ENCODE assay signal across 9 cellular contexts in the genomic region with DNA sequence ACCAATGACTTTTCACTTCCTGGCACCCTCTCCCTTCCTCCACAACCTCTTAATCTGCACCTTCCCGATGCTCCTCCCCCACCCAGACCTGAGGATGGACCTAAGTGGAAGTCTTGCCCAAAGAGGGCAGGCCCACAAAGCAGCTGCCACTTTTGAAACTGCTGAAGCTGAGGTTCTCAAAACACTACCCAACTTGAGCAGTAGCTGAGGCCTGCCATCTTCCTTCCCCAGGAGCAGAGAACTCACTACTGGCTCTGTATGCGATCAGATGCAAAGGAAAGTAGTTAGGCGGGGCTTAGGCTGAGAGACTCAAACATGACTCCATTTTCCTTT. TPM values are rescaled to one million over a fixed set of nuclear protein-coding genes. Genes with fewer than 3 reads are reported as not detected.
DNase-seq lines count a peak whose midpoint lies in the region; ATAC-seq and TF ChIP-seq lines count a peak whose summit lies in the region.
"Had no signal": no experiment of that assay in that cellular context is flagged by ENCODE, and none has a peak within 500 bp of the region (broad histone marks: within the 10 kb centered on the region; RNA-seq: fewer than 3 reads in every experiment).

No MANE protein-coding gene starts in this region.

- CTCF ChIA-PET in CD8-positive, alpha-beta memory T cell (lab: Charles Lee): interaction anchor here (0.9 to 1.5 kb wide), 3 partner anchors 13 to 97 kb away, joined by 3 to 6 read pairs (median 4); no protein-coding TSS in a partner anchor

- no peak overlapping the region for H3K27ac Mint-ChIP-seq in CD8-positive, alpha-beta memory T cell

- no peaks in the 10 kb centered on the region for H3K9me2 ChIP-seq in Karpas-422 (replicated peaks; ENCODE audit: insufficient read depth, low read length)

- no peaks in the 10 kb centered on the region for H3K9me3 ChIP-seq in CD8-positive, alpha-beta memory T cell (ENCODE audit: low read length)
- no peaks in the 10 kb centered on the region for H3K9me3 ChIP-seq in Karpas-422 (ENCODE audit: low read length)
- no peaks in the 10 kb centered on the region for H3K9me3 ChIP-seq in osteoblast (ENCODE audit: low read depth, low read length)

- H2AFZ ChIP-seq in Karpas-422 (ENCODE audit: low read length): no peak overlapping the region
- H2AFZ ChIP-seq in osteoblast (ENCODE audit: low read length): no peak overlapping the region

- H3K79me2 ChIP-seq in Karpas-422 (ENCODE audit: low read length): peaks cover 57% of the 10 kb centered on the region
- peaks cover 62% of the 10 kb centered on the region for H3K79me2 ChIP-seq in osteoblast (ENCODE audit: insufficient read depth, low read length)

- H3K27me3 ChIP-seq in CD8-positive, alpha-beta memory T cell (ENCODE audit: insufficient read depth, low read length, poor library complexity, severe bottlenecking): no peaks in the 10 kb centered on the region
- no peaks in the 10 kb centered on the region for H3K27me3 ChIP-seq in Karpas-422 (ENCODE audit: low read length)
- no peaks in the 10 kb centered on the region for H3K27me3 ChIP-seq in dorsolateral prefrontal cortex
- H3K27me3 ChIP-seq in osteoblast (ENCODE audit: insufficient read depth, low read length): no peaks in the 10 kb centered on the region

- H3K36me3 ChIP-seq in CD8-positive, alpha-beta memory T cell (ENCODE audit: insufficient read depth, low read length): peaks cover 8% of the 10 kb centered on the region
- peaks cover 5% of the 10 kb centered on the region; the same call in 1 of the 2 replicates for H3K36me3 ChIP-seq in Karpas-422 (ENCODE audit: insufficient read depth, low read length)
- peaks cover 14% of the 10 kb centered on the region for H3K36me3 ChIP-seq in osteoblast (ENCODE audit: insufficient read depth, low read length)

- ATAC-seq in GM19467 (IDR thresholded peaks at IDR 0.05; ENCODE audit: unreplicated experiment) (no peak), HG03565 (IDR thresholded peaks at IDR 0.05; ENCODE audit: unreplicated experiment) (no peak)

- H3K9ac ChIP-seq in Karpas-422 (ENCODE audit: low read length): peak overlapping the region; percentile 88

- H3K4me3 Mint-ChIP-seq in CD8-positive, alpha-beta memory T cell: no peak overlapping the region

- peak overlapping the region; percentile 91 for H3K27ac ChIP-seq in CD8-positive, alpha-beta memory T cell (ENCODE audit: low read depth, low read length)
- H3K27ac ChIP-seq in Karpas-422 (ENCODE audit: low read length): 0 out of 2 replicates have a peak overlapping the region, but pooled peaks have one; percentile 5
- H3K27ac ChIP-seq in dorsolateral prefrontal cortex: no peak overlapping the region
- H3K27ac ChIP-seq in osteoblast (ENCODE audit: low read depth, low read length): peak overlapping the region; percentile 94

- no peaks in the 10 kb centered on the region for H3K9me3 Mint-ChIP-seq in CD8-positive, alpha-beta memory T cell

- intact Hi-C loops in dorsolateral prefrontal cortex (cut with DNase I): no loop called here

- POLR2A ChIA-PET in CD8-positive, alpha-beta memory T cell (lab: Charles Lee): no interaction called here

- H3K4me1 Mint-ChIP-seq in CD8-positive, alpha-beta memory T cell: peaks cover 18 to 26% (median 26%) of the 10 kb centered on the region in 3 donors

- H3K27me3 Mint-ChIP-seq in CD8-positive, alpha-beta memory T cell: no peaks in the 10 kb centered on the region

- no peak for DNase-seq in CD8-positive, alpha-beta memory T cell
- DNase-seq in Karpas-422 (no peak), dorsolateral prefrontal cortex (no peak), osteoblast (ENCODE audit: insufficient read length, low spot score, missing footprints) (peak; percentile 85), NCI-H774 (lab: John Stamatoyannopoulos, UW) (no peak), NCI-H2171 (lab: John Stamatoyannopoulos, UW) (no peak)
- DNase-seq: glutamatergic neuron had no signal

- H3K36me3 Mint-ChIP-seq in CD8-positive, alpha-beta memory T cell: peaks cover 0 to 15% (median 2%) of the 10 kb centered on the region in 3 donors

- H3K4me3 ChIP-seq in CD8-positive, alpha-beta memory T cell (ENCODE audit: low read length): peak overlapping the region; percentile 98
- H3K4me3 ChIP-seq in Karpas-422 (ENCODE audit: low read length): peak overlapping the region; percentile 87
- peak overlapping the region in 53 of 59 donors; percentile 16 to 99 (median 96) for H3K4me3 ChIP-seq in dorsolateral prefrontal cortex
- H3K4me3 ChIP-seq in osteoblast (ENCODE audit: insufficient read depth, low read length): peak overlapping the region; percentile 100

- H3K4me2 ChIP-seq in Karpas-422 (ENCODE audit: low read depth, low read length, poor library complexity, severe bottlenecking) (peak overlapping the region; percentile 78), osteoblast (ENCODE audit: insufficient read depth, low read length) (peak overlapping the region; percentile 99)

- H3K4me1 ChIP-seq in CD8-positive, alpha-beta memory T cell (ENCODE audit: insufficient read depth, low read length): peaks cover 42% of the 10 kb centered on the region
- H3K4me1 ChIP-seq in Karpas-422 (ENCODE audit: low read length) (peaks cover 14% of the 10 kb centered on the region), osteoblast (ENCODE audit: insufficient read depth, low read length) (peaks cover 34% of the 10 kb centered on the region)

- TF ChIP-seq CTCF in dorsolateral prefrontal cortex (IDR thresholded peaks at IDR 0.05 in 54 of 56, conservative IDR thresholded peaks at IDR 0.05 in 2 of 56; ENCODE audit: low read depth in 1 of 56, partially characterized antibody in 56 of 56): no peak
- no peak for TF ChIP-seq CTCF in osteoblast (IDR thresholded peaks at IDR 0.05; ENCODE audit: extremely low read depth, low read depth, low read length)

- H4K20me1 ChIP-seq in Karpas-422 (ENCODE audit: insufficient read depth, low read depth, low read length): peaks cover 14% of the 10 kb centered on the region; the same call in 1 of the 2 replicates
- peaks cover 54% of the 10 kb centered on the region for H4K20me1 ChIP-seq in osteoblast (ENCODE audit: insufficient read depth, low read length)

RNA-seq across cellular contexts. Expression of gene HM13, which starts 1.5 kb away (rescaled TPM):
- 100 to 1,000 TPM; 153 to 167 TPM for total RNA-seq in CD8-positive, alpha-beta memory T cell
- polyA plus RNA-seq in CD8-positive, alpha-beta memory T cell: 166 TPM
- 54.4 and 69.6 TPM in 2 replicates for total RNA-seq in Karpas-422 (2014; rRNA removed; shearing (Covaris generic); ENCODE audit: low replicate concordance)
- total RNA-seq in dorsolateral prefrontal cortex (100 to 1,000 TPM in 39 of 120 experiments, 10 to 100 TPM in 81; 70.0 to 134 (median 94.9) TPM), osteoblast (85.8 and 91.1 TPM in 2 replicates)

RNA-seq across cellular contexts. Expression of gene REM1, which starts 40.7 kb away (rescaled TPM):
- not detected for total RNA-seq in CD8-positive, alpha-beta memory T cell
- not detected for polyA plus RNA-seq in CD8-positive, alpha-beta memory T cell
- not detected in 2 replicates for total RNA-seq in Karpas-422 (2014; rRNA removed; shearing (Covaris generic); ENCODE audit: low replicate concordance)
- total RNA-seq in dorsolateral prefrontal cortex (1 to 10 TPM in 11 of 120 experiments, under 1 TPM in 62, not detected in 47; 0.26 to 1.3 (median 0.50) TPM), osteoblast (0.29 TPM in 1 of 2 replicates, not detected in the other)

RNA-seq across cellular contexts. Expression of gene DEFB124, which starts 40.8 kb away (rescaled TPM):
- total RNA-seq in CD8-positive, alpha-beta memory T cell: not detected
- polyA plus RNA-seq in CD8-positive, alpha-beta memory T cell: not detected
- not detected in 2 replicates for total RNA-seq in Karpas-422 (2014; rRNA removed; shearing (Covaris generic); ENCODE audit: low replicate concordance)
- total RNA-seq in dorsolateral prefrontal cortex (not detected), osteoblast (not detected in 2 replicates)

Comparison
In these comparisons a context has a peak if more than half of its experiments do, and no peak if none do; other contexts are left out.
1. H3K27ac ChIP-seq: peak in CD8-positive, alpha-beta memory T cell (single experiment), Karpas-422 (single experiment) and osteoblast (single experiment); none in dorsolateral prefrontal cortex (0 of 59).
2. Peak in every context shown above with its lines, with median percentiles within 50 percentile points of each other: H3K4me3 ChIP-seq.